In genomic region chr9:74443036-74443750, GRCh38 we compare ENCODE assay signal across 17 cellular contexts. TPM values are rescaled to one million over a fixed set of nuclear protein-coding genes. Genes with fewer than 3 reads are reported as not detected.
A peak's percentile ranks its signal among the peaks of the same experiment; 100 is the strongest.
DNase-seq lines count a peak whose midpoint lies in the region; ATAC-seq and TF ChIP-seq lines count a peak whose summit lies in the region.
"Had no signal": no experiment of that assay in that cellular context is flagged by ENCODE, and none has a peak within 500 bp of the region (broad histone marks: within the 10 kb centered on the region; RNA-seq: fewer than 3 reads in every experiment).

No MANE protein-coding gene starts in this region.

- no peak overlapping the region for H3K4me3 ChIP-seq in epithelial cell of esophagus (ENCODE audit: low read length)
- H3K4me3 ChIP-seq: SJSA1 had no signal

- ATAC-seq in GM21515 (IDR thresholded peaks at IDR 0.05; ENCODE audit: unreplicated experiment), result no peak

- peak; percentile 17 for DNase-seq in Daoy (ENCODE audit: low read depth)
- DNase-seq in HT1080 (ENCODE audit: low read depth), result peak; percentile 54
- peak; percentile 76 for DNase-seq in epithelial cell of esophagus (ENCODE audit: low read depth)
- DNase-seq in kidney tubule cell (ENCODE audit: low spot score), result peak; percentile 21
- no peak for DNase-seq in NCI-H82 treated with DMSO at 0.1 percent for 48 hours (lab: John Stamatoyannopoulos, UW; ENCODE audit: unreplicated experiment)
- DNase-seq in DMS 273 treated with DMSO at 0.1 percent for 48 hours (lab: John Stamatoyannopoulos, UW), result no peak
- DNase-seq: C1 segment of cervical spinal cord; HFFc6; Kasumi-1; NCI-H1105; NCI-H1694; NCI-H69; NK-92 treated with Interleukin-12 subunit alpha and Interleukin-12 subunit beta, amount 100 ng/mL, for 24 hours had no signal

- TF ChIP-seq CTCF in epithelial cell of esophagus (IDR thresholded peaks at IDR 0.05; ENCODE audit: insufficient read depth, low read depth, low read length, missing control alignments), result no peak

RNA-seq across cellular contexts. Expression of gene RORB, which starts 53.9 kb away (rescaled TPM):
- total RNA-seq in Daoy (2014; rRNA removed; shearing (Covaris generic)), result 2.9 and 3.5 TPM in 2 replicates
- 0.13 and 0.17 TPM in 2 replicates for total RNA-seq in HT1080 (2014; rRNA removed; shearing (Covaris generic))
- 0.15 and 0.23 TPM in 2 replicates for polyA plus RNA-seq in HT1080 (2015; cell fraction: cytosol; rRNA removed)
- polyA plus RNA-seq in HT1080 (2015; cell fraction: nucleus; rRNA removed), result 0.11 and 0.19 TPM in 2 replicates
- total RNA-seq: HFFc6, OCI-LY7, SJSA1 had no signal
- polyA plus RNA-seq: IgD-negative memory B cell had no signal

Comparison
In these comparisons a context has a peak if more than half of its experiments do, and no peak if none do; other contexts are left out.
1. DNase-seq: peak in Daoy (single experiment), HT1080 (single experiment), epithelial cell of esophagus (single experiment) and kidney tubule cell (single experiment); none in NCI-H82 treated with DMSO at 0.1 percent for 48 hours (single experiment) and DMS 273 treated with DMSO at 0.1 percent for 48 hours (single experiment).